21 cellular contexts compared by ENCODE assay signal in the genomic region with DNA sequence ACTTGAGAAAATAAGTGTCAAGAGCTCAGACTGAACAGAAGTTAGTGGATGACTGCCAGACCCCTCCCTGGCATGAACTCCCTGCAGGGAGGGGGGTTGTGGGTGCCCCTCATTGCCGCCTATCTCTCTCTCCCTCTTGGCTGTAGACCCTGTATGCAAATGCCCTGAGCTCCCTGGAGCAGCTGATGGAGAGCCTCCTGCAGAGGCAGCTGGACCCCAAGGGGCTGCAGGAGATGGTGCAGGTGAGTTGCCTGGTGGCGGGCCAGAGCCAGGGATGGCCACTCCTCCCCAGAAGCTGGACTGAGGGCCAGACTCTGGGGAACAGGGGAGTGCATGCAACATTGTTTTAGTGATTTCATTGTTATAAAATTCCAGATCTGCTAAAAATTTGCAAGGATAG. TPM values are rescaled to one million over a fixed set of nuclear protein-coding genes. Genes with fewer than 3 reads are reported as not detected.
"Had no signal": no experiment of that assay in that cellular context is flagged by ENCODE, and none has a peak within 500 bp of the region (broad histone marks: within the 10 kb centered on the region; RNA-seq: fewer than 3 reads in every experiment).

No MANE protein-coding gene starts in this region.

- H3K4me3 ChIP-seq: heart left ventricle, left lung, mucosa of descending colon, skin epidermis, upper lobe of left lung had no signal

- H3K27me3 ChIP-seq: upper lobe of left lung had no signal

- H3K4me1 ChIP-seq: heart left ventricle, left lung, upper lobe of left lung had no signal

- ATAC-seq: heart left ventricle; left lung; naive thymus-derived CD4-positive, alpha-beta T cell had no signal

- H3K9me3 ChIP-seq: mucosa of descending colon, neutrophil, upper lobe of left lung had no signal

- H3K27ac ChIP-seq: heart left ventricle, left lung, neutrophil, skin epidermis, upper lobe of left lung had no signal

- H3K36me3 ChIP-seq: heart left ventricle, left lung, neutrophil, upper lobe of left lung had no signal

- DNase-seq: activated B cell treated with CpG ODN at 0.5 μM for 24 hours; activated T-cell treated with anti-CD3 and anti-CD28 coated beads for 4 hours; heart left ventricle; naive thymus-derived CD4-positive, alpha-beta T cell; retina; stimulated activated CD4-positive, alpha-beta T cell treated with anti-CD3 and anti-CD28 coated beads, Interleukin-4, amount 100 ng/mL, for 24 hours; stimulated activated naive CD4-positive, alpha-beta T cell treated with Interleukin-2 at 50 U/mL for 16 hours; substantia nigra; T-helper 1 cell had no signal

RNA-seq across cellular contexts. Expression of gene MROH2A, which starts 36.3 kb away (rescaled TPM):
- total RNA-seq: activated B cell treated with CpG ODN at 0.5 μM for 24 hours; activated naive CD4-positive, alpha-beta T cell treated with anti-CD3 and anti-CD28 coated beads for 36 hours; astrocyte; bronchial epithelial cell; cerebellum; dermis microvascular lymphatic vessel endothelial cell; epithelial cell of proximal tubule; frontal cortex; naive thymus-derived CD4-positive, alpha-beta T cell; upper lobe of left lung had no signal

RNA-seq across cellular contexts. Expression of gene UGT1A1, which starts 54.4 kb away (rescaled TPM):
- total RNA-seq: activated B cell treated with CpG ODN at 0.5 μM for 24 hours; activated naive CD4-positive, alpha-beta T cell treated with anti-CD3 and anti-CD28 coated beads for 36 hours; astrocyte; cerebellum; dermis microvascular lymphatic vessel endothelial cell; epithelial cell of proximal tubule; frontal cortex; heart left ventricle; naive thymus-derived CD4-positive, alpha-beta T cell had no signal
